ENCODE assay signal across 18 cellular contexts in genomic region chr9:134436356-134436717, GRCh38.
DNase-seq lines count a peak whose midpoint lies in the region; ATAC-seq and TF ChIP-seq lines count a peak whose summit lies in the region.
"Had no signal": no experiment of that assay in that cellular context is flagged by ENCODE, and none has a peak within 500 bp of the region (broad histone marks: within the 10 kb centered on the region; RNA-seq: fewer than 3 reads in every experiment).

No MANE protein-coding gene starts in this region.

- no peaks in the 10 kb centered on the region for H3K27me3 ChIP-seq in neuronal stem cell (ENCODE audit: control insufficient read depth in 3 of 3, insufficient read depth in 3 of 3, low read depth in 1 of 3, low read length in 3 of 3)

- no peak overlapping the region for H3K4me3 Mint-ChIP-seq in activated T-cell treated with anti-CD3 and anti-CD28 coated beads, Interleukin-2, amount 50 U/mL, for 24 hours
- no peak overlapping the region for H3K4me3 Mint-ChIP-seq in effector memory CD8-positive, alpha-beta T cell
- peak overlapping the region; percentile 36 for H3K4me3 Mint-ChIP-seq in type B pancreatic cell
- H3K4me3 Mint-ChIP-seq: stimulated activated naive CD8-positive, alpha-beta T cell treated with anti-CD3 and anti-CD28 coated beads, Interleukin-15, Interleukin-2, amounts not matched to agents 100 ng/mL and 50 ng/mL, for 24 hours had no signal

- H4K8ac ChIP-seq in neuronal stem cell (ENCODE audit: low read depth, low read length): no peak overlapping the region

- H3K27ac Mint-ChIP-seq in activated T-cell treated with anti-CD3 and anti-CD28 coated beads, Interleukin-2, amount 50 U/mL, for 24 hours: peak overlapping the region; percentile 22
- H3K27ac Mint-ChIP-seq in effector memory CD8-positive, alpha-beta T cell: peak overlapping the region; percentile 62 to 65
- H3K27ac Mint-ChIP-seq in type B pancreatic cell: peak overlapping the region; percentile 86
- H3K27ac Mint-ChIP-seq: stimulated activated naive CD8-positive, alpha-beta T cell treated with anti-CD3 and anti-CD28 coated beads, Interleukin-15, Interleukin-2, amounts not matched to agents 100 ng/mL and 50 ng/mL, for 24 hours had no signal

- no peak overlapping the region for H2BK12ac ChIP-seq in neuronal stem cell (ENCODE audit: low read length)

- no peaks in the 10 kb centered on the region for H3K9me3 Mint-ChIP-seq in activated T-cell treated with anti-CD3 and anti-CD28 coated beads, Interleukin-2, amount 50 U/mL, for 24 hours
- H3K9me3 Mint-ChIP-seq in effector memory CD8-positive, alpha-beta T cell: no peaks in the 10 kb centered on the region
- H3K9me3 Mint-ChIP-seq in type B pancreatic cell: no peaks in the 10 kb centered on the region
- H3K9me3 Mint-ChIP-seq: stimulated activated naive CD8-positive, alpha-beta T cell treated with anti-CD3 and anti-CD28 coated beads, Interleukin-15, Interleukin-2, amounts not matched to agents 100 ng/mL and 50 ng/mL, for 24 hours had no signal

- H3K4me3 ChIP-seq in neuronal stem cell (ENCODE audit: low read length in 2 of 2): no peak overlapping the region
- H3K4me3 ChIP-seq: GM23248 had no signal

- no peak for ATAC-seq in effector memory CD8-positive, alpha-beta T cell (replicated peaks)
- no peak for ATAC-seq in HG02623 (IDR thresholded peaks at IDR 0.05; ENCODE audit: unreplicated experiment)
- ATAC-seq: sciatic nerve had no signal

- no peak for TF ChIP-seq CTCF in type B pancreatic cell (conservative IDR thresholded peaks at IDR 0.05)

- H3K4me1 Mint-ChIP-seq in activated T-cell treated with anti-CD3 and anti-CD28 coated beads, Interleukin-2, amount 50 U/mL, for 24 hours (ENCODE audit: low read depth): no peaks in the 10 kb centered on the region
- H3K4me1 Mint-ChIP-seq in effector memory CD8-positive, alpha-beta T cell (ENCODE audit: low read depth in 2 of 2): peaks cover 0 to 3% of the 10 kb centered on the region in 2 donors
- H3K4me1 Mint-ChIP-seq in type B pancreatic cell (ENCODE audit: unreplicated experiment): peaks cover 32% of the 10 kb centered on the region

- H2BK120ac ChIP-seq in neuronal stem cell (ENCODE audit: low read depth, low read length): no peak overlapping the region

- H3K23ac ChIP-seq in neuronal stem cell (ENCODE audit: low read depth, low read length, poor library complexity): no peak overlapping the region

- no peak overlapping the region for H3K9ac ChIP-seq in neuronal stem cell (ENCODE audit: low read depth, low read length, poor library complexity)
- H3K9ac ChIP-seq: GM23248 had no signal

- no peak overlapping the region for H3K4ac ChIP-seq in neuronal stem cell (ENCODE audit: low read length)

- DNase-seq in activated T-cell treated with anti-CD3 and anti-CD28 coated beads, Interleukin-2, amount 50 U/mL, for 24 hours: no peak
- DNase-seq in activated T-cell treated with anti-CD3 and anti-CD28 coated beads for 4 hours (no peak), neuronal stem cell (ENCODE audit: low spot score) (no peak), type B pancreatic cell (ENCODE audit: extremely low spot score, unreplicated experiment) (no peak), SHP77 (lab: John Stamatoyannopoulos, UW) (no peak)
- DNase-seq in effector memory CD8-positive, alpha-beta T cell: no peak
- no peak for DNase-seq in stimulated activated CD4-positive, alpha-beta T cell treated with anti-CD3 and anti-CD28 coated beads, Interleukin-4, amount 100 ng/mL, for 24 hours
- DNase-seq: activated CD4-positive, alpha-beta T cell treated with anti-CD3 and anti-CD28 coated beads for 1 hour; activated T-cell treated with anti-CD3 and anti-CD28 coated beads, Interleukin-2, amount 50 U/mL, for 1 hour; amniotic stem cell; effector CD4-positive, alpha-beta T cell; GM23248; islet precursor cell; Karpas-422; T-helper 1 cell had no signal

- peaks cover 0 to 4% of the 10 kb centered on the region in 2 donors for H3K9me3 ChIP-seq in neuronal stem cell (replicated peaks in 1 of 2; ENCODE audit: control insufficient read depth in 2 of 2, insufficient read depth in 1 of 2, low read depth in 1 of 2, low read length in 2 of 2)

- no peak overlapping the region for H2BK15ac ChIP-seq in neuronal stem cell (ENCODE audit: low read length)

- H2AFZ ChIP-seq in neuronal stem cell (ENCODE audit: low read length): no peak overlapping the region
- H2AFZ ChIP-seq: GM23248 had no signal

- H3K27ac ChIP-seq in neuronal stem cell (replicated peaks; ENCODE audit: low read length): no peak overlapping the region
- H3K27ac ChIP-seq: GM23248 had no signal

- no peak overlapping the region for H4K91ac ChIP-seq in neuronal stem cell (ENCODE audit: low read depth, low read length, poor library complexity)

- H3K36me3 ChIP-seq in neuronal stem cell (replicated peaks in 1 of 2; ENCODE audit: control insufficient read depth in 2 of 2, insufficient read depth in 2 of 2, low read length in 2 of 2): peaks cover 14 to 18% of the 10 kb centered on the region in 2 donors

- no peak overlapping the region for H2AK5ac ChIP-seq in neuronal stem cell (ENCODE audit: low read depth, low read length)

- no peak overlapping the region for H3K14ac ChIP-seq in neuronal stem cell (ENCODE audit: low read length)

- peak overlapping the region; percentile 9 for H2BK5ac ChIP-seq in neuronal stem cell (ENCODE audit: low read length)

- H3K27me3 Mint-ChIP-seq in activated T-cell treated with anti-CD3 and anti-CD28 coated beads, Interleukin-2, amount 50 U/mL, for 24 hours: peaks cover 11% of the 10 kb centered on the region
- H3K27me3 Mint-ChIP-seq in effector memory CD8-positive, alpha-beta T cell: peaks cover 0 to 5% of the 10 kb centered on the region in 2 donors
- no peaks in the 10 kb centered on the region for H3K27me3 Mint-ChIP-seq in type B pancreatic cell

- peaks cover 2% of the 10 kb centered on the region for H3K36me3 Mint-ChIP-seq in activated T-cell treated with anti-CD3 and anti-CD28 coated beads, Interleukin-2, amount 50 U/mL, for 24 hours (ENCODE audit: low read depth)
- peaks cover 4% of the 10 kb centered on the region for H3K36me3 Mint-ChIP-seq in effector memory CD8-positive, alpha-beta T cell (ENCODE audit: insufficient read depth)
- H3K36me3 Mint-ChIP-seq in type B pancreatic cell: peaks cover 8% of the 10 kb centered on the region

- H3K4me2 ChIP-seq in neuronal stem cell (ENCODE audit: insufficient read depth, low read length, poor library complexity, severe bottlenecking): no peak overlapping the region

- peaks cover 4% of the 10 kb centered on the region for H3K79me1 ChIP-seq in neuronal stem cell (ENCODE audit: low read depth, low read length)

- WGBS in neuronal stem cell (ENCODE audit: extremely low coverage in 2 of 2, insufficient read length in 2 of 2, insufficient replicate concordance in 1 of 2), 2 donors: no CpG with 5 or more reads among the region's 12 CpGs

- peaks cover 17 to 25% of the 10 kb centered on the region in 2 donors for H3K4me1 ChIP-seq in neuronal stem cell (ENCODE audit: control insufficient read depth in 2 of 2, insufficient read depth in 1 of 2, low read depth in 1 of 2, low read length in 2 of 2)

- H3K18ac ChIP-seq in neuronal stem cell (ENCODE audit: low read length): no peak overlapping the region

Comparison
In these comparisons a context has a peak if more than half of its experiments do, and no peak if none do; other contexts are left out.
1. H3K27ac Mint-ChIP-seq: peak in every context shown above with its lines; median percentile 86 in type B pancreatic cell; 64 in effector memory CD8-positive, alpha-beta T cell; 22 in activated T-cell treated with anti-CD3 and anti-CD28 coated beads, Interleukin-2, amount 50 U/mL, for 24 hours.